Comparison of ENCODE assay signal across 19 cellular contexts in genomic region chr3:151216641-151217040, GRCh38. TPM values are rescaled to one million over a fixed set of nuclear protein-coding genes. Genes with fewer than 3 reads are reported as not detected.
DNase-seq lines count a peak whose midpoint lies in the region; ATAC-seq and TF ChIP-seq lines count a peak whose summit lies in the region.
"Had no signal": no experiment of that assay in that cellular context is flagged by ENCODE, and none has a peak within 500 bp of the region (broad histone marks: within the 10 kb centered on the region; RNA-seq: fewer than 3 reads in every experiment).

No MANE protein-coding gene starts in this region.

- intact Hi-C loops in activated CD4-positive, alpha-beta T cell treated with anti-CD3 and anti-CD28 coated beads for 36 hours (cut with DNase I, micrococcal nuclease) = no loop called here

- H3K27me3 Mint-ChIP-seq in activated CD4-positive, alpha-beta T cell treated with anti-CD3 and anti-CD28 coated beads for 36 hours = no peaks in the 10 kb centered on the region
- H3K27me3 Mint-ChIP-seq: activated B cell treated with CpG ODN at 0.5 μM for 24 hours had no signal

- POLR2A ChIA-PET in activated CD4-positive, alpha-beta T cell treated with anti-CD3 and anti-CD28 coated beads for 36 hours (lab: Charles Lee) = interaction anchor here (0.7 kb wide), 1 partner anchor 1001 kb away, joined by 3 read pairs; no protein-coding TSS in a partner anchor

- no peak overlapping the region for H3K18ac ChIP-seq in mesenchymal stem cell (ENCODE audit: low read depth in 1 of 2, low read length in 2 of 2)

- CTCF ChIA-PET in activated CD4-positive, alpha-beta T cell treated with anti-CD3 and anti-CD28 coated beads for 36 hours (lab: Charles Lee) = interaction anchor here (0.6 to 5.5 kb wide), 5 partner anchors 9 to 111 kb away, joined by 3 to 30 read pairs (median 6); no protein-coding TSS in a partner anchor

- DNase-seq in activated CD4-positive, alpha-beta T cell treated with anti-CD3 and anti-CD28 coated beads for 36 hours = no peak
- no peak for DNase-seq in activated CD4-positive, alpha-beta T cell treated with anti-CD3 and anti-CD28 coated beads for 1 hour
- peak; percentile 44 for DNase-seq in NCI-H226
- peak; percentile 15 for DNase-seq in astrocyte of the spinal cord (ENCODE audit: low read depth, low spot score)
- peak; percentile 81 for DNase-seq in mesenchymal stem cell
- no peak for DNase-seq in T-helper 9 cell
- DNase-seq in SKM-1 (lab: John Stamatoyannopoulos, UW; ENCODE audit: unreplicated experiment) = no peak
- DNase-seq: 8988T; activated B cell treated with CpG ODN at 0.5 μM for 24 hours; activated naive CD4-positive, alpha-beta T cell treated with anti-CD3 and anti-CD28 coated beads, Interleukin-2, amount 50 U/mL, for 16 hours; CD8-positive, alpha-beta T cell; EL; NCI-H187; NCI-H524; ovary; stimulated activated CD4-positive, alpha-beta T cell treated with anti-CD3 and anti-CD28 coated beads, Interleukin-4, amount 100 ng/mL, for 4 hours had no signal

- H2AFZ ChIP-seq in mesenchymal stem cell (ENCODE audit: low read depth, low read length) = no peak overlapping the region

- WGBS in mesenchymal stem cell = 89% methylated on average over 1 of the region's 2 CpGs

- no peak overlapping the region for H2BK5ac ChIP-seq in mesenchymal stem cell (ENCODE audit: low read depth, low read length, poor library complexity, severe bottlenecking)

- ATAC-seq in activated CD4-positive, alpha-beta T cell treated with anti-CD3 and anti-CD28 coated beads for 36 hours = peak; percentile 55
- no peak for ATAC-seq in HG03280 (IDR thresholded peaks at IDR 0.05; ENCODE audit: unreplicated experiment)
- ATAC-seq: CD8-positive, alpha-beta T cell had no signal

- no peak overlapping the region for H3K4ac ChIP-seq in mesenchymal stem cell (ENCODE audit: low read depth in 1 of 2, low read length in 2 of 2)

- no peak overlapping the region for H3K9ac ChIP-seq in mesenchymal stem cell (ENCODE audit: low read length)

- peaks cover 4% of the 10 kb centered on the region for H3K4me1 ChIP-seq in mesenchymal stem cell (ENCODE audit: control insufficient read depth, insufficient read depth, low read depth, low read length)

- H3K4me1 Mint-ChIP-seq in activated CD4-positive, alpha-beta T cell treated with anti-CD3 and anti-CD28 coated beads for 36 hours = peaks cover 26% of the 10 kb centered on the region
- H3K4me1 Mint-ChIP-seq: activated B cell treated with CpG ODN at 0.5 μM for 24 hours had no signal

- H3K4me3 ChIP-seq in astrocyte of the spinal cord (ENCODE audit: low read depth, low read length) (no peak overlapping the region), mesenchymal stem cell (ENCODE audit: insufficient read depth in 1 of 2, low read depth in 1 of 2, low read length in 2 of 2) (no peak overlapping the region)
- H3K4me3 ChIP-seq: ovary had no signal

- no peak overlapping the region for H3K4me3 Mint-ChIP-seq in activated CD4-positive, alpha-beta T cell treated with anti-CD3 and anti-CD28 coated beads for 36 hours
- H3K4me3 Mint-ChIP-seq: activated B cell treated with CpG ODN at 0.5 μM for 24 hours; CD8-positive, alpha-beta T cell; type B pancreatic cell had no signal

- no peak for TF ChIP-seq CTCF in astrocyte of the spinal cord (IDR thresholded peaks at IDR 0.05; ENCODE audit: low read depth, low read length)

- H3K27ac Mint-ChIP-seq in activated CD4-positive, alpha-beta T cell treated with anti-CD3 and anti-CD28 coated beads for 36 hours = no peak overlapping the region
- H3K27ac Mint-ChIP-seq: activated B cell treated with CpG ODN at 0.5 μM for 24 hours; CD8-positive, alpha-beta T cell; type B pancreatic cell had no signal

- H3K23ac ChIP-seq in mesenchymal stem cell (ENCODE audit: low read length in 2 of 2) = no peak overlapping the region

- H3K9me3 Mint-ChIP-seq in activated CD4-positive, alpha-beta T cell treated with anti-CD3 and anti-CD28 coated beads for 36 hours (ENCODE audit: low read depth) = peaks cover 6% of the 10 kb centered on the region
- H3K9me3 Mint-ChIP-seq: CD8-positive, alpha-beta T cell; type B pancreatic cell had no signal

- no peak overlapping the region for H2AK5ac ChIP-seq in mesenchymal stem cell (ENCODE audit: low read length, severe bottlenecking)

- H3K36me3 ChIP-seq in mesenchymal stem cell (ENCODE audit: control insufficient read depth in 1 of 2, insufficient read depth in 2 of 2, low read depth in 1 of 2, low read length in 2 of 2) = peaks cover 0 to 3% of the 10 kb centered on the region in 2 experiments
- H3K36me3 ChIP-seq: ovary had no signal

- H3K79me1 ChIP-seq in mesenchymal stem cell (replicated peaks; ENCODE audit: low read length, poor library complexity, severe bottlenecking) = peaks cover 2% of the 10 kb centered on the region

- peaks cover 8% of the 10 kb centered on the region for H3K36me3 Mint-ChIP-seq in activated CD4-positive, alpha-beta T cell treated with anti-CD3 and anti-CD28 coated beads for 36 hours (ENCODE audit: low read depth)
- H3K36me3 Mint-ChIP-seq: CD8-positive, alpha-beta T cell had no signal

- no peak overlapping the region for H2BK120ac ChIP-seq in mesenchymal stem cell (ENCODE audit: low read depth, low read length)

- no peaks in the 10 kb centered on the region for H3K27me3 ChIP-seq in mesenchymal stem cell (ENCODE audit: control insufficient read depth in 1 of 2, insufficient read depth in 1 of 2, low read length in 2 of 2)
- H3K27me3 ChIP-seq: ovary had no signal

- no peak overlapping the region for H4K8ac ChIP-seq in mesenchymal stem cell (ENCODE audit: low read length)

- in situ Hi-C loops in astrocyte of the spinal cord (cut with HindIII; ENCODE audit: low sequenced_read_pairs) = no loop called here

- H2BK12ac ChIP-seq in mesenchymal stem cell (ENCODE audit: low read length in 2 of 2) = no peak overlapping the region

- peaks cover 3% of the 10 kb centered on the region for H3K9me3 ChIP-seq in mesenchymal stem cell (ENCODE audit: control insufficient read depth, low read length)
- H3K9me3 ChIP-seq: ovary had no signal

- no peak overlapping the region for H3K4me2 ChIP-seq in mesenchymal stem cell (ENCODE audit: low read length, poor library complexity, severe bottlenecking)

- H3K27ac ChIP-seq in mesenchymal stem cell (ENCODE audit: low read length, poor library complexity, severe bottlenecking) = no peak overlapping the region
- H3K27ac ChIP-seq: ovary had no signal

- no peak overlapping the region for H3K14ac ChIP-seq in mesenchymal stem cell (ENCODE audit: low read length in 2 of 2)

- H4K91ac ChIP-seq in mesenchymal stem cell (ENCODE audit: low read length) = no peak overlapping the region

- H2BK15ac ChIP-seq in mesenchymal stem cell (ENCODE audit: low read depth, poor library complexity, severe bottlenecking) = no peak overlapping the region

RNA-seq across cellular contexts. Expression of gene GPR171, which starts 13.6 kb away (rescaled TPM):
- 100 to 1,000 TPM in 1 of 2 experiments, 10 to 100 TPM in 1; 84.9 to 111 TPM for total RNA-seq in activated CD4-positive, alpha-beta T cell treated with anti-CD3 and anti-CD28 coated beads for 36 hours
- polyA plus RNA-seq in mesenchymal stem cell (2013, experiment 1 of 2) = not detected
- polyA plus RNA-seq in mesenchymal stem cell (2013, experiment 2 of 2) = 0.04 TPM
- total RNA-seq: H1 had no signal
- polyA plus RNA-seq: H1 had no signal

Comparison
In these comparisons a context has a peak if more than half of its experiments do, and no peak if none do; other contexts are left out.
1. DNase-seq: peak in NCI-H226 (single experiment), astrocyte of the spinal cord (single experiment) and mesenchymal stem cell (single experiment); none in activated CD4-positive, alpha-beta T cell treated with anti-CD3 and anti-CD28 coated beads for 36 hours (single experiment), activated CD4-positive, alpha-beta T cell treated with anti-CD3 and anti-CD28 coated beads for 1 hour (single experiment), T-helper 9 cell (single experiment) and SKM-1 (single experiment).